1 cellular context compared by ENCODE assay signal in genomic region chr22:24247011-24247507, GRCh38.
TF ChIP-seq lines count a peak whose summit lies in the region.

No MANE protein-coding gene starts in this region.

TF ChIP-seq in SK-N-SH, 30 proteins besides CTCF, POLR2A, EP300 and RAD21 (continued from another document):
- TF ChIP-seq ZBTB33 (IDR thresholded peaks at IDR 0.05; ENCODE audit: borderline replicate concordance, low read depth) (no peak), MEF2A (IDR thresholded peaks at IDR 0.05; ENCODE audit: borderline replicate concordance, low read depth) (no peak), ELF1 (IDR thresholded peaks at IDR 0.05) (no peak), PBX3 (IDR thresholded peaks at IDR 0.05) (no peak)
TF ChIP-seq in SK-N-SH: peak in this region for 0.
